1 cellular context compared by ENCODE assay signal in the genomic region with DNA sequence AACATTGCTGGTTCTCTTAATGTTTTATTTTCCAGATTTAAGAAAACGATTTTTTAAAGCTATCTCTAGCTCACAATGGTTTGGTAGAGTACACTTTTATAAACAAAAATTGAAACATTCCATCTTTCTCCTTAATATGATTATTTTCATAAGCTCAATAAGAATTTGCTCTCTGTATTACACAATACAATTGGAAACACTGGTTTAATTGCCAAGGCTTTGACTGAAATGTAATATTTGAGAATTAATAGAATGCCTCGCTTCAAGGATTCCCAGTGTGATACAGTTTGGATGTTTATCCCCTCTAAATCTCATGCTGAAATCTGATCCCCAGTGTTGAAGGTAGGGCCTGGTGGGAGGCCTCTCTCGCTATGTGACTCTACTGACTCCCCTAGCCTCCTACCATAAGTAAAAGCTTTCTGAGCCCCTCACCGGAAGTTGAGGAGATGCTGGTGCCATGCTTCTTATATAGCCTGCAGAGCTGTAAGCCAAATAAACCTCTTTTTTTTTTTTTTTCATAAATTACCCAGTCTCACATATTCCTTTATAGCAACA.
TF ChIP-seq lines count a peak whose summit lies in the region.

No MANE protein-coding gene starts in this region.

TF ChIP-seq in WTC11, 78 proteins besides CTCF, POLR2A, EP300 and RAD21 (continued from another document):
- TF ChIP-seq, protein P1, sequence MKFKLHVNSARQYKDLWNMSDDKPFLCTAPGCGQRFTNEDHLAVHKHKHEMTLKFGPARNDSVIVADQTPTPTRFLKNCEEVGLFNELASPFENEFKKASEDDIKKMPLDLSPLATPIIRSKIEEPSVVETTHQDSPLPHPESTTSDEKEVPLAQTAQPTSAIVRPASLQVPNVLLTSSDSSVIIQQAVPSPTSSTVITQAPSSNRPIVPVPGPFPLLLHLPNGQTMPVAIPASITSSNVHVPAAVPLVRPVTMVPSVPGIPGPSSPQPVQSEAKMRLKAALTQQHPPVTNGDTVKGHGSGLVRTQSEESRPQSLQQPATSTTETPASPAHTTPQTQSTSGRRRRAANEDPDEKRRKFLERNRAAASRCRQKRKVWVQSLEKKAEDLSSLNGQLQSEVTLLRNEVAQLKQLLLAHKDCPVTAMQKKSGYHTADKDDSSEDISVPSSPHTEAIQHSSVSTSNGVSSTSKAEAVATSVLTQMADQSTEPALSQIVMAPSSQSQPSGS (CRISPR knock-in tag; IDR thresholded peaks at IDR 0.05; ENCODE audit: borderline replicate concordance, low read depth) = no peak
- TF ChIP-seq CBFB (CRISPR knock-in tag; IDR thresholded peaks at IDR 0.05; ENCODE audit: low read depth) (no peak), ZNF219 (CRISPR knock-in tag; IDR thresholded peaks at IDR 0.05; ENCODE audit: borderline replicate concordance) (no peak), EMX1 (CRISPR knock-in tag; IDR thresholded peaks at IDR 0.05) (no peak), MYBL2 (CRISPR knock-in tag; IDR thresholded peaks at IDR 0.05) (no peak), NFYB (CRISPR knock-in tag; conservative IDR thresholded peaks at IDR 0.05; ENCODE audit: low read depth) (no peak), FOXJ3 (CRISPR knock-in tag; IDR thresholded peaks at IDR 0.05; ENCODE audit: borderline replicate concordance) (no peak), OVOL2 (CRISPR knock-in tag; IDR thresholded peaks at IDR 0.05; ENCODE audit: borderline replicate concordance) (no peak), ZNF396 (CRISPR knock-in tag; IDR thresholded peaks at IDR 0.05; ENCODE audit: borderline replicate concordance) (no peak)
- TF ChIP-seq, protein P2, sequence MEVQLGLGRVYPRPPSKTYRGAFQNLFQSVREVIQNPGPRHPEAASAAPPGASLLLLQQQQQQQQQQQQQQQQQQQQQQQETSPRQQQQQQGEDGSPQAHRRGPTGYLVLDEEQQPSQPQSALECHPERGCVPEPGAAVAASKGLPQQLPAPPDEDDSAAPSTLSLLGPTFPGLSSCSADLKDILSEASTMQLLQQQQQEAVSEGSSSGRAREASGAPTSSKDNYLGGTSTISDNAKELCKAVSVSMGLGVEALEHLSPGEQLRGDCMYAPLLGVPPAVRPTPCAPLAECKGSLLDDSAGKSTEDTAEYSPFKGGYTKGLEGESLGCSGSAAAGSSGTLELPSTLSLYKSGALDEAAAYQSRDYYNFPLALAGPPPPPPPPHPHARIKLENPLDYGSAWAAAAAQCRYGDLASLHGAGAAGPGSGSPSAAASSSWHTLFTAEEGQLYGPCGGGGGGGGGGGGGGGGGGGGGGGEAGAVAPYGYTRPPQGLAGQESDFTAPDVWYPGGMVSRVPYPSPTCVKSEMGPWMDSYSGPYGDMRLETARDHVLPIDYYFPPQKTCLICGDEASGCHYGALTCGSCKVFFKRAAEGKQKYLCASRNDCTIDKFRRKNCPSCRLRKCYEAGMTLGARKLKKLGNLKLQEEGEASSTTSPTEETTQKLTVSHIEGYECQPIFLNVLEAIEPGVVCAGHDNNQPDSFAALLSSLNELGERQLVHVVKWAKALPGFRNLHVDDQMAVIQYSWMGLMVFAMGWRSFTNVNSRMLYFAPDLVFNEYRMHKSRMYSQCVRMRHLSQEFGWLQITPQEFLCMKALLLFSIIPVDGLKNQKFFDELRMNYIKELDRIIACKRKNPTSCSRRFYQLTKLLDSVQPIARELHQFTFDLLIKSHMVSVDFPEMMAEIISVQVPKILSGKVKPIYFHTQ (CRISPR knock-in tag; IDR thresholded peaks at IDR 0.05) = no peak
- TF ChIP-seq, protein P3, sequence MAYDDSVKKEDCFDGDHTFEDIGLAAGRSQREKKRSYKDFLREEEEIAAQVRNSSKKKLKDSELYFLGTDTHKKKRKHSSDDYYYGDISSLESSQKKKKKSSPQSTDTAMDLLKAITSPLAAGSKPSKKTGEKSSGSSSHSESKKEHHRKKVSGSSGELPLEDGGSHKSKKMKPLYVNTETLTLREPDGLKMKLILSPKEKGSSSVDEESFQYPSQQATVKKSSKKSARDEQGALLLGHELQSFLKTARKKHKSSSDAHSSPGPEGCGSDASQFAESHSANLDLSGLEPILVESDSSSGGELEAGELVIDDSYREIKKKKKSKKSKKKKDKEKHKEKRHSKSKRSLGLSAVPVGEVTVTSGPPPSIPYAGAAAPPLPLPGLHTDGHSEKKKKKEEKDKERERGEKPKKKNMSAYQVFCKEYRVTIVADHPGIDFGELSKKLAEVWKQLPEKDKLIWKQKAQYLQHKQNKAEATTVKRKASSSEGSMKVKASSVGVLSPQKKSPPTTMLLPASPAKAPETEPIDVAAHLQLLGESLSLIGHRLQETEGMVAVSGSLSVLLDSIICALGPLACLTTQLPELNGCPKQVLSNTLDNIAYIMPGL (CRISPR knock-in tag; IDR thresholded peaks at IDR 0.05) = no peak
- TF ChIP-seq, protein P4, sequence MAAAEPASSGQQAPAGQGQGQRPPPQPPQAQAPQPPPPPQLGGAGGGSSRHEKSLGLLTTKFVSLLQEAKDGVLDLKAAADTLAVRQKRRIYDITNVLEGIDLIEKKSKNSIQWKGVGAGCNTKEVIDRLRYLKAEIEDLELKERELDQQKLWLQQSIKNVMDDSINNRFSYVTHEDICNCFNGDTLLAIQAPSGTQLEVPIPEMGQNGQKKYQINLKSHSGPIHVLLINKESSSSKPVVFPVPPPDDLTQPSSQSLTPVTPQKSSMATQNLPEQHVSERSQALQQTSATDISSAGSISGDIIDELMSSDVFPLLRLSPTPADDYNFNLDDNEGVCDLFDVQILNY (CRISPR knock-in tag; IDR thresholded peaks at IDR 0.05) = no peak
